Comparison of ENCODE assay signal across 21 cellular contexts in the genomic region with DNA sequence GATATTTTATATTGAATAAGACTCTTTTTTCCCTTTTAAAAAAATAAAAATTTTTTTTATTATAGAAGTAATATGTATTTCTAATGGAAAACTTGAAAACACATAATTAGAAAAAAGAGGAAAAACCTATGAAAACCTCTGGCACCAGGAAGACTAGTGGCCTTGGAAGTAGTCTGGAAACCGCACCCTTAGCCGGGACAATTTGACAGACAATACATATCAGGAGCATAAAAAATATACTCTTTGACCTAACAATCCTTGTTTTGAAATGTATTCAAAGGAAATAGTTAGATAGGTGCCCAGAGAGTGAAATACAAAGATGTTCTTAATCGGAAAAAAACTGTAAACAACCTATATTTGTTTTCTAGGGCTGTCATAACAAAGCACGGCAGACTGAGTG. TPM values are rescaled to one million over a fixed set of nuclear protein-coding genes. Genes with fewer than 3 reads are reported as not detected.
DNase-seq lines count a peak whose midpoint lies in the region; ATAC-seq, FAIRE-seq and TF ChIP-seq lines count a peak whose summit lies in the region.
"Had no signal": no experiment of that assay in that cellular context is flagged by ENCODE, and none has a peak within 500 bp of the region (broad histone marks: within the 10 kb centered on the region; RNA-seq: fewer than 3 reads in every experiment).

No MANE protein-coding gene starts in this region.

- no peaks in the 10 kb centered on the region for H4K20me1 ChIP-seq in HepG2 (ENCODE audit: insufficient read depth, low read length)
- H4K20me1 ChIP-seq: BLaER1 treated with 17β-estradiol and CSF1 and Interleukin-3, amounts not matched to agents 10 nM and 100 nM had no signal

- peak overlapping the region; percentile 52 for H3K27ac Mint-ChIP-seq in dendritic cell treated with granulocyte-macrophage colony-stimulating factor and Interleukin-4, amounts not matched to agents 40 ng/mL and 50 ng/mL, for 4 days
- H3K27ac Mint-ChIP-seq: CD14-positive monocyte; CD4-positive, alpha-beta T cell; CD8-positive, alpha-beta memory T cell; GM23338; HFFc6 had no signal

- peak overlapping the region; percentile 34; the same call in 1 of the 2 replicates for H3K4me2 ChIP-seq in HepG2 (ENCODE audit: low read depth, low read length)
- H3K4me2 ChIP-seq: BLaER1 treated with 17β-estradiol and CSF1 and Interleukin-3, amounts not matched to agents 10 nM and 100 nM; GM23338 had no signal

- in situ Hi-C loops in HepG2 (cut with HindIII; ENCODE audit: extremely low pct_ligation_motif_present, low pct_unique_long_range_greater_than_20kb) = loop anchor here (25.0 kb wide), 2 partner anchors 537 to 1212 kb away; no protein-coding TSS in a partner anchor

- TF ChIP-seq EP300 in HepG2 (IDR thresholded peaks at IDR 0.05; ENCODE audit: low read depth in 2 of 2, low read length in 2 of 2) = no peak
- TF ChIP-seq EP300 in HepG2 (CRISPR knock-in tag; IDR thresholded peaks at IDR 0.05; ENCODE audit: borderline replicate concordance) = no peak

- CTCF ChIA-PET in HepG2 (lab: Yijun Ruan, JAX; ENCODE audit: low intra/inter-chr PET ratio, low total read pairs) = no interaction called here

- no peak overlapping the region for H2AFZ ChIP-seq in HepG2 (ENCODE audit: low read length)
- H2AFZ ChIP-seq: GM23338 had no signal

- H3K9ac ChIP-seq in HepG2 (ENCODE audit: insufficient read depth, low read depth, low read length) = no peak overlapping the region
- H3K9ac ChIP-seq: BLaER1 treated with 17β-estradiol and CSF1 and Interleukin-3, amounts not matched to agents 10 nM and 100 nM had no signal

- ATAC-seq in HepG2 (no peak), right lobe of liver (no peak), heart left ventricle (no peak)
- ATAC-seq: GM23338 had no signal

- H3K9me3 ChIP-seq in HepG2 (ENCODE audit: low read length) (no peaks in the 10 kb centered on the region), right lobe of liver (no peaks in the 10 kb centered on the region), spleen (no peaks in the 10 kb centered on the region), heart left ventricle (no peaks in the 10 kb centered on the region)
- H3K9me3 ChIP-seq: BE2C; BLaER1 treated with 17β-estradiol and CSF1 and Interleukin-3, amounts not matched to agents 10 nM and 100 nM; HAP-1 had no signal

- no peaks in the 10 kb centered on the region for H3K9me3 Mint-ChIP-seq in dendritic cell treated with granulocyte-macrophage colony-stimulating factor and Interleukin-4, amounts not matched to agents 40 ng/mL and 50 ng/mL, for 4 days
- H3K9me3 Mint-ChIP-seq: CD14-positive monocyte; CD4-positive, alpha-beta T cell; CD8-positive, alpha-beta memory T cell; GM23338; HFFc6 had no signal

- H3K4me1 Mint-ChIP-seq in dendritic cell treated with granulocyte-macrophage colony-stimulating factor and Interleukin-4, amounts not matched to agents 40 ng/mL and 50 ng/mL, for 4 days (ENCODE audit: low read depth) = peaks cover 11% of the 10 kb centered on the region

- H3K4me1 ChIP-seq in HepG2 (ENCODE audit: insufficient read depth, low read length) (peaks cover 25% of the 10 kb centered on the region), right lobe of liver (no peaks in the 10 kb centered on the region), spleen (peaks cover 0 to 14% (median 2%) of the 10 kb centered on the region in 6 donors), heart left ventricle (peaks cover 0 to 11% (median 0%) of the 10 kb centered on the region in 12 donors)
- H3K4me1 ChIP-seq: BE2C; BLaER1 treated with 17β-estradiol and CSF1 and Interleukin-3, amounts not matched to agents 10 nM and 100 nM; HAP-1 had no signal

- H3K36me3 Mint-ChIP-seq in dendritic cell treated with granulocyte-macrophage colony-stimulating factor and Interleukin-4, amounts not matched to agents 40 ng/mL and 50 ng/mL, for 4 days (ENCODE audit: low read depth) = no peaks in the 10 kb centered on the region
- H3K36me3 Mint-ChIP-seq: CD14-positive monocyte; CD8-positive, alpha-beta memory T cell had no signal

- no peak for TF ChIP-seq RAD21 in HepG2 (CRISPR knock-in tag; IDR thresholded peaks at IDR 0.05)

- no peaks in the 10 kb centered on the region for H3K27me3 Mint-ChIP-seq in dendritic cell treated with granulocyte-macrophage colony-stimulating factor and Interleukin-4, amounts not matched to agents 40 ng/mL and 50 ng/mL, for 4 days
- H3K27me3 Mint-ChIP-seq: CD4-positive, alpha-beta T cell; CD8-positive, alpha-beta memory T cell had no signal

- no TSS peak for BruUV-seq in HepG2 (replicated peaks; lab: Mats Ljungman, UMichigan)

- H3K4me3 Mint-ChIP-seq in dendritic cell treated with granulocyte-macrophage colony-stimulating factor and Interleukin-4, amounts not matched to agents 40 ng/mL and 50 ng/mL, for 4 days = no peak overlapping the region
- H3K4me3 Mint-ChIP-seq: CD14-positive monocyte; CD4-positive, alpha-beta T cell; CD8-positive, alpha-beta memory T cell; GM23338; HFFc6 had no signal

- intact Hi-C loops in HepG2 (cut with micrococcal nuclease; ENCODE audit: unreplicated experiment) (no loop called here), right lobe of liver (cut with DNase I) (no loop called here), spleen (cut with DNase I; ENCODE audit: low total_unique reads) (no loop called here), heart left ventricle (cut with DNase I) (loop anchor here in 1 of 10 donors (10.0 kb wide), 1 partner anchor 285 kb away; no protein-coding TSS in a partner anchor)
- intact Hi-C loops in dendritic cell treated with granulocyte-macrophage colony-stimulating factor and Interleukin-4, amounts not matched to agents 40 ng/mL and 50 ng/mL, for 4 days (cut with micrococcal nuclease) = no loop called here

- peak; percentile 21 for FAIRE-seq in HepG2 (lab: Jason Lieb, UNC)
- FAIRE-seq: A204.1, D721Med, GM12892 had no signal

- H3K27me3 ChIP-seq in HepG2 (ENCODE audit: control insufficient read depth in 1 of 2, insufficient read depth in 2 of 2, low read length in 2 of 2) = no peaks in the 10 kb centered on the region
- H3K27me3 ChIP-seq in right lobe of liver = no peaks in the 10 kb centered on the region
- H3K27me3 ChIP-seq in spleen (replicated peaks in 1 of 7) = no peaks in the 10 kb centered on the region
- no peaks in the 10 kb centered on the region for H3K27me3 ChIP-seq in heart left ventricle
- H3K27me3 ChIP-seq: BE2C; BLaER1 treated with 17β-estradiol and CSF1 and Interleukin-3, amounts not matched to agents 10 nM and 100 nM had no signal

- TF ChIP-seq POLR2A in HepG2 (IDR thresholded peaks at IDR 0.05; ENCODE audit: insufficient read depth in 1 of 2, low read depth in 2 of 2, low read length in 2 of 2) (no peak), right lobe of liver (IDR thresholded peaks at IDR 0.05) (no peak), spleen (IDR thresholded peaks at IDR 0.05) (no peak), heart left ventricle (IDR thresholded peaks at IDR 0.05) (no peak)

- H3K27ac ChIP-seq in HepG2 (ENCODE audit: extremely low read length, insufficient read depth, low read length) (no peak overlapping the region), right lobe of liver (no peak overlapping the region), spleen (peak overlapping the region in 7 of 8 donors; percentile 2 to 74 (median 60)), heart left ventricle (peak overlapping the region in 1 of 12 donors; percentile 13)
- H3K27ac ChIP-seq: 22Rv1; BLaER1 treated with 17β-estradiol and CSF1 and Interleukin-3, amounts not matched to agents 10 nM and 100 nM had no signal

- H3K4me3 ChIP-seq in HepG2 (replicated peaks in 1 of 3; ENCODE audit: insufficient read depth in 1 of 3, low read depth in 2 of 3, low read length in 3 of 3) = no peak overlapping the region
- H3K4me3 ChIP-seq in right lobe of liver = no peak overlapping the region
- H3K4me3 ChIP-seq in spleen = no peak overlapping the region
- no peak overlapping the region for H3K4me3 ChIP-seq in heart left ventricle
- H3K4me3 ChIP-seq: BLaER1 treated with 17β-estradiol and CSF1 and Interleukin-3, amounts not matched to agents 10 nM and 100 nM; GM23338; HAP-1 had no signal

- 20% methylated on average over 4 of the region's 4 CpGs for WGBS in HepG2 (ENCODE audit: low lambda C conversion rate)
- 59% methylated on average over 4 of the region's 4 CpGs for WGBS in right lobe of liver (ENCODE audit: insufficient coverage, low coverage, low lambda C conversion rate, missing lambda C conversion rate)
- 58 to 85% (median 80%) methylated on average over 4 of the region's 4 CpGs for WGBS in spleen, 5 donors
- WGBS in heart left ventricle, 4 donors = 62 to 73% (median 70%) methylated on average over 4 of the region's 4 CpGs

- H3K36me3 ChIP-seq in HepG2 (replicated peaks in 1 of 2; ENCODE audit: control insufficient read depth in 1 of 2, insufficient read depth in 2 of 2, low read length in 2 of 2) (no peaks in the 10 kb centered on the region), right lobe of liver (no peaks in the 10 kb centered on the region), spleen (no peaks in the 10 kb centered on the region), heart left ventricle (no peaks in the 10 kb centered on the region)
- H3K36me3 ChIP-seq: BE2C; BLaER1 treated with 17β-estradiol and CSF1 and Interleukin-3, amounts not matched to agents 10 nM and 100 nM; HAP-1 had no signal

- no peak for DNase-seq in HepG2 (ENCODE audit: low spot score)
- no peak for DNase-seq in right lobe of liver
- DNase-seq in spleen = no peak
- no peak for DNase-seq in stimulated activated naive CD4-positive, alpha-beta T cell (lab: John Stamatoyannopoulos, UW)
- DNase-seq in activated CD4-positive, alpha-beta T cell treated with anti-CD3 and anti-CD28 coated beads, Interleukin-2, amount 50 U/mL, for 4 hours = no peak
- DNase-seq in heart left ventricle = no peak
- DNase-seq: BE2C; CD4-positive, alpha-beta T cell; CD8-positive, alpha-beta memory T cell; DMS 273 treated with DMSO at 0.1 percent for 48 hours; DMS79 treated with DMSO at 0.1 percent for 48 hours; HFFc6 had no signal

- TF ChIP-seq CTCF in HepG2 (CRISPR knock-in tag; IDR thresholded peaks at IDR 0.05) (no peak), right lobe of liver (IDR thresholded peaks at IDR 0.05) (no peak), spleen (IDR thresholded peaks at IDR 0.05 in 8 of 11, conservative IDR thresholded peaks at IDR 0.05 in 3 of 11) (no peak), heart left ventricle (IDR thresholded peaks at IDR 0.05) (no peak)

- no peaks in the 10 kb centered on the region for H3K79me2 ChIP-seq in HepG2 (ENCODE audit: insufficient read depth, low read length)

- POLR2A ChIA-PET in HepG2 (lab: Yijun Ruan, JAX) = no interaction called here

RNA-seq across cellular contexts. Expression of a gene that starts 34.9 kb away (rescaled TPM):
- 11.0 and 16.6 TPM in 2 replicates for total RNA-seq in HepG2 (2016; rRNA removed; fragmentation: Illumina TruSeq; extraction: Trizol)
- total RNA-seq in HepG2 (2016; cell fraction: cytosol; rRNA removed; fragmentation: Illumina TruSeq; extraction: Trizol; ENCODE audit: low read depth) = 1.6 and 2.4 TPM in 2 replicates
- 10.2 and 16.4 TPM in 2 replicates for total RNA-seq in HepG2 (2016; cell fraction: insoluble cytoplasmic fraction; rRNA removed; fragmentation: Illumina TruSeq; extraction: Trizol)
- 6.3 and 7.3 TPM in 2 replicates for total RNA-seq in HepG2 (2016; cell fraction: membrane; rRNA removed; fragmentation: Illumina TruSeq; extraction: Trizol)
- 11.0 and 12.8 TPM in 2 replicates for total RNA-seq in HepG2 (2016; cell fraction: nucleus; rRNA removed; fragmentation: Illumina TruSeq; extraction: Trizol)
- 5.4 and 5.8 TPM in 2 replicates for polyA plus RNA-seq in HepG2 (2011; rRNA removed)
- 2.6 and 3.3 TPM in 2 replicates for polyA plus RNA-seq in HepG2 (2011; cell fraction: cytosol; rRNA removed)
- polyA plus RNA-seq in HepG2 (2011; cell fraction: nucleus; rRNA removed) = 4.4 and 5.0 TPM in 2 replicates
- polyA plus RNA-seq in HepG2 (2012) = 8.6 and 14.4 TPM in 2 replicates
- polyA plus RNA-seq in HepG2 (2016; cell fraction: cytosol; fragmentation: Illumina TruSeq; extraction: Trizol; ENCODE audit: low read depth) = 0.62 and 0.73 TPM in 2 replicates
- polyA plus RNA-seq in HepG2 (2016; cell fraction: insoluble cytoplasmic fraction; fragmentation: Illumina TruSeq; extraction: Trizol; ENCODE audit: low read depth) = 15.0 and 16.0 TPM in 2 replicates
- 2.6 and 2.9 TPM in 2 replicates for polyA plus RNA-seq in HepG2 (2016; cell fraction: membrane; fragmentation: Illumina TruSeq; extraction: Trizol; ENCODE audit: low read depth)
- polyA plus RNA-seq in HepG2 (2016; cell fraction: nucleus; fragmentation: Illumina TruSeq; extraction: Trizol; ENCODE audit: insufficient read depth, low read depth) = 8.1 and 8.7 TPM in 2 replicates
- 3.3 and 12.1 TPM in 2 replicates for polyA minus RNA-seq in HepG2 (2011; rRNA and poly(A)+ RNA removed; ENCODE audit: low replicate concordance)
- 11.2 and 13.2 TPM in 2 replicates for polyA minus RNA-seq in HepG2 (2011; cell fraction: cytosol; rRNA and poly(A)+ RNA removed)
- 19.1 and 19.7 TPM in 2 replicates for polyA minus RNA-seq in HepG2 (2011; cell fraction: nucleus; rRNA and poly(A)+ RNA removed)
- 1 to 10 TPM; 1.8 to 2.8 (median 2.3) TPM for total RNA-seq in right lobe of liver
- 10 to 100 TPM; 10.2 to 28.0 (median 16.8) TPM for total RNA-seq in spleen
- polyA plus RNA-seq in spleen = 1 to 10 TPM; 4.8 to 6.7 (median 5.6) TPM
- 1 to 10 TPM in 8 of 9 donors, under 1 TPM in 1; 0.88 to 6.1 (median 2.9) TPM for total RNA-seq in heart left ventricle
- under 1 TPM; 0.68 to 0.88 TPM for polyA plus RNA-seq in heart left ventricle

Comparison
In these comparisons a context has a peak if more than half of its experiments do, and no peak if none do; other contexts are left out.
1. H3K27ac ChIP-seq: peak in spleen (7 of 8); none in HepG2 (single experiment) and right lobe of liver (0 of 3).